ENCODE assay signal across 30 cellular contexts in genomic region chr14:94179244-94179643, GRCh38. TPM values are rescaled to one million over a fixed set of nuclear protein-coding genes. Genes with fewer than 3 reads are reported as not detected.
"Had no signal": no experiment of that assay in that cellular context is flagged by ENCODE, and none has a peak within 500 bp of the region (broad histone marks: within the 10 kb centered on the region; RNA-seq: fewer than 3 reads in every experiment).

No MANE protein-coding gene starts in this region.

- H3K9me3 ChIP-seq: esophagus squamous epithelium, gastrocnemius medialis, heart right ventricle, left lung, lower lobe of right lung, mucosa of descending colon had no signal

- DNase-seq: cortex of kidney; effector CD8-positive, alpha-beta T cell; effector memory CD8-positive, alpha-beta T cell; endodermal cell; erythroblast; esophagus squamous epithelium; foreskin fibroblast; foreskin melanocyte; gastrocnemius medialis; glutamatergic neuron; head of caudate nucleus; heart right ventricle; hippocampal formation; left cardiac atrium; left lung; left ventricle myocardium superior; lower lobe of right lung; mesenchymal stem cell; mucosa of descending colon; naive B cell; naive thymus-derived CD8-positive, alpha-beta T cell had no signal

- H3K27ac ChIP-seq: epithelial cell of prostate, esophagus squamous epithelium, gastrocnemius medialis, heart right ventricle, left lung, lower lobe of right lung had no signal

- H3K4me3 ChIP-seq: esophagus squamous epithelium, gastrocnemius medialis, heart right ventricle, left lung, lower lobe of right lung, mucosa of descending colon had no signal

- H3K4me3 Mint-ChIP-seq: dendritic cell treated with granulocyte-macrophage colony-stimulating factor and Interleukin-4, amounts not matched to agents 40 ng/mL and 50 ng/mL, for 4 days; effector memory CD8-positive, alpha-beta T cell; endodermal cell; mesothelial cell of epicardium; naive B cell; naive thymus-derived CD8-positive, alpha-beta T cell had no signal

- H3K36me3 ChIP-seq: esophagus squamous epithelium, gastrocnemius medialis, heart right ventricle, left lung, lower lobe of right lung had no signal

- ATAC-seq: effector memory CD8-positive, alpha-beta T cell; esophagus mucosa; gastrocnemius medialis; heart right ventricle; left cardiac atrium; left lung; left ventricle myocardium superior; lower lobe of right lung; mucosa of descending colon; naive thymus-derived CD8-positive, alpha-beta T cell had no signal

- H3K36me3 Mint-ChIP-seq: mesothelial cell of epicardium; naive thymus-derived CD8-positive, alpha-beta T cell had no signal

- H3K9me3 Mint-ChIP-seq: dendritic cell treated with granulocyte-macrophage colony-stimulating factor and Interleukin-4, amounts not matched to agents 40 ng/mL and 50 ng/mL, for 4 days; effector memory CD8-positive, alpha-beta T cell; endodermal cell; mesothelial cell of epicardium; naive B cell; naive thymus-derived CD8-positive, alpha-beta T cell had no signal

- H3K27ac Mint-ChIP-seq: dendritic cell treated with granulocyte-macrophage colony-stimulating factor and Interleukin-4, amounts not matched to agents 40 ng/mL and 50 ng/mL, for 4 days; effector memory CD8-positive, alpha-beta T cell; endodermal cell; mesothelial cell of epicardium; naive B cell had no signal

- FAIRE-seq: endometrium, islet of Langerhans, keratinocyte had no signal

RNA-seq across cellular contexts. Expression of gene PPP4R4, which starts 5.1 kb away (rescaled TPM):
- total RNA-seq: dermis microvascular lymphatic vessel endothelial cell, lung microvascular endothelial cell had no signal
